1 cellular context compared by ENCODE assay signal in the genomic region with DNA sequence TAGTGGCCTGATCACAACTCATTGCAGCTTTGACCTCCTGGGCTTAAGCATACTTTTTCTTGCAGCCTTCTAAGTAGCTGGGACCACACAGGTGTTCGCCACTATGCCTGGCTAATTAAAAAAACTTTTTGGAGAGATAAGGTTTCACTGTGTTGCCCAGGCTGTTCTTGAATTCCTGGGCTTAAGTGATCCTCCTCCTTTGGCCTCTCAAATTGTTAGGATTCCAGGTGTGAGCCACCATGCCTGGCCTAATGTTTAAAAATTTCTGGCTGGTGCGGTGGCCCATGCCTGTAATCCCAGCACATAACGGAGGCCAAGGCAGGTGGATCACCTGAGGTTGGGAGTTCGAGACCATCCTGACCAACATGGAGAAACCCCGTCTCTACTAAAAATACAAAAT.
A peak's percentile ranks its signal among the peaks of the same experiment; 100 is the strongest.
TF ChIP-seq lines count a peak whose summit lies in the region.

No MANE protein-coding gene starts in this region.

TF ChIP-seq in H1, 55 proteins besides CTCF, POLR2A, EP300 and RAD21:
- 0 out of 2 replicates have a peak, but pooled peaks have one; percentile 24 for TF ChIP-seq TEAD4 (IDR thresholded peaks at IDR 0.05; ENCODE audit: low read depth, low read length)
- no peak for TF ChIP-seq FOSL1 (IDR thresholded peaks at IDR 0.05; ENCODE audit: insufficient read depth, low read depth, low read length)
- TF ChIP-seq CREB1 (IDR thresholded peaks at IDR 0.05), result no peak
- peak; percentile 35; the same call in 1 of the 2 replicates for TF ChIP-seq POLR2AphosphoS5 (IDR thresholded peaks at IDR 0.05; ENCODE audit: low read depth, low read length)
